ENCODE assay signal across 11 cellular contexts in genomic region chr14:98069712-98070133, GRCh38.
DNase-seq lines count a peak whose midpoint lies in the region; ATAC-seq and TF ChIP-seq lines count a peak whose summit lies in the region.
"Had no signal": no experiment of that assay in that cellular context is flagged by ENCODE, and none has a peak within 500 bp of the region (broad histone marks: within the 10 kb centered on the region; RNA-seq: fewer than 3 reads in every experiment).

No MANE protein-coding gene starts in this region.

- H3K27ac ChIP-seq in cardiac muscle cell (peak overlapping the region; percentile 40), left ventricle myocardium inferior (replicated peaks) (no peak overlapping the region), breast epithelium (peak overlapping the region; percentile 81 to 85), liver (ENCODE audit: low read depth in 1 of 2, low read length in 2 of 2) (no peak overlapping the region)

- H3K9ac ChIP-seq in liver (ENCODE audit: low read depth in 1 of 2, low read length in 2 of 2), result no peak overlapping the region

- H3K9me3 ChIP-seq in cardiac muscle cell (ENCODE audit: low read depth) (no peaks in the 10 kb centered on the region), left ventricle myocardium inferior (replicated peaks) (peaks cover 3% of the 10 kb centered on the region), breast epithelium (no peaks in the 10 kb centered on the region), liver (ENCODE audit: control insufficient read depth in 4 of 4, low read length in 3 of 4) (peaks cover 0 to 3% (median 1%) of the 10 kb centered on the region in 4 donors)

- H3K4me1 ChIP-seq in cardiac muscle cell (ENCODE audit: low read depth), result peaks cover 7% of the 10 kb centered on the region
- H3K4me1 ChIP-seq in left ventricle myocardium inferior, result peaks cover 6% of the 10 kb centered on the region
- peaks cover 0 to 9% of the 10 kb centered on the region in 2 donors for H3K4me1 ChIP-seq in breast epithelium
- H3K4me1 ChIP-seq in liver (ENCODE audit: control insufficient read depth in 4 of 4, insufficient read depth in 4 of 4, low read length in 3 of 4), result no peaks in the 10 kb centered on the region

- no peak for ATAC-seq in GM18867 (IDR thresholded peaks at IDR 0.05; ENCODE audit: unreplicated experiment)
- ATAC-seq in GM19467 (IDR thresholded peaks at IDR 0.05; ENCODE audit: unreplicated experiment), result no peak
- ATAC-seq in GM19351 (IDR thresholded peaks at IDR 0.05; ENCODE audit: unreplicated experiment), result no peak

- no peaks in the 10 kb centered on the region for H3K36me3 ChIP-seq in cardiac muscle cell
- H3K36me3 ChIP-seq in left ventricle myocardium inferior, result no peaks in the 10 kb centered on the region
- no peaks in the 10 kb centered on the region for H3K36me3 ChIP-seq in breast epithelium
- H3K36me3 ChIP-seq in liver (ENCODE audit: control insufficient read depth in 4 of 4, insufficient read depth in 3 of 4, low read depth in 1 of 4, low read length in 3 of 4), result no peaks in the 10 kb centered on the region

- H3K27me3 ChIP-seq in cardiac muscle cell (no peaks in the 10 kb centered on the region), left ventricle myocardium inferior (ENCODE audit: low read depth) (no peaks in the 10 kb centered on the region), breast epithelium (no peaks in the 10 kb centered on the region), liver (ENCODE audit: control insufficient read depth in 4 of 4, insufficient read depth in 4 of 4, low read length in 3 of 4) (peaks cover 0 to 7% (median 0%) of the 10 kb centered on the region in 4 donors)

- TF ChIP-seq POLR2A in breast epithelium (IDR thresholded peaks at IDR 0.05), result no peak

- peak in 1 of 2 donors; percentile 41 for DNase-seq in cardiac muscle cell (ENCODE audit: low read depth in 1 of 2, low spot score in 1 of 2)
- no peak for DNase-seq in left ventricle myocardium inferior
- peak in 1 of 2 donors; percentile 74 for DNase-seq in breast epithelium (ENCODE audit: low spot score in 2 of 2)
- DNase-seq in ureter (ENCODE audit: low spot score), result peak; percentile 47
- DNase-seq: activated CD4-positive, alpha-beta T cell treated with anti-CD3 and anti-CD28 coated beads, Interleukin-2, amount 10 ng/mL, durations not matched to agents 24 days and 14 days; NCI-H1048; NCI-H82 had no signal

- 51% methylated on average over 2 of the region's 2 CpGs for WGBS in liver

- no peak overlapping the region for H3K4me3 ChIP-seq in cardiac muscle cell
- H3K4me3 ChIP-seq in left ventricle myocardium inferior, result no peak overlapping the region
- no peak overlapping the region for H3K4me3 ChIP-seq in breast epithelium
- H3K4me3 ChIP-seq in liver (ENCODE audit: low read depth in 1 of 3, low read length in 3 of 3), result no peak overlapping the region

- no peak for TF ChIP-seq RAD21 in liver (IDR thresholded peaks at IDR 0.05)

- TF ChIP-seq CTCF in cardiac muscle cell (IDR thresholded peaks at IDR 0.05; ENCODE audit: low read depth, low read length) (no peak), left ventricle myocardium inferior (IDR thresholded peaks at IDR 0.05; ENCODE audit: borderline replicate concordance) (no peak), breast epithelium (IDR thresholded peaks at IDR 0.05) (no peak), liver (IDR thresholded peaks at IDR 0.05; ENCODE audit: low read depth, low read length, missing input control) (no peak)

- intact Hi-C loops in left ventricle myocardium inferior (cut with micrococcal nuclease) (no loop called here), breast epithelium (cut with DNase I; ENCODE audit: low total_unique reads) (no loop called here)

TF ChIP-seq in liver, 16 proteins besides CTCF, POLR2A, EP300 and RAD21:
- TF ChIP-seq TAF1 (conservative IDR thresholded peaks at IDR 0.05) (no peak), SP1 (IDR thresholded peaks at IDR 0.05) (peak; percentile 6), HNF4A (conservative IDR thresholded peaks at IDR 0.05) (no peak), MAX (IDR thresholded peaks at IDR 0.05) (no peak), NR2F2 (IDR thresholded peaks at IDR 0.05) (no peak), HNF4G (IDR thresholded peaks at IDR 0.05) (no peak)
TF ChIP-seq in liver: peak in this region for 1.

Comparison
In these comparisons a context has a peak if more than half of its experiments do, and no peak if none do; other contexts are left out.
1. H3K27ac ChIP-seq: peak in cardiac muscle cell (single experiment) and breast epithelium (2 of 2); none in left ventricle myocardium inferior (single experiment) and liver (0 of 2).